ENCODE assay signal across 8 cellular contexts in genomic region chr20:49276895-49277785, GRCh38. TPM values are rescaled to one million over a fixed set of nuclear protein-coding genes. Genes with fewer than 3 reads are reported as not detected.
DNase-seq lines count a peak whose midpoint lies in the region; ATAC-seq and TF ChIP-seq lines count a peak whose summit lies in the region.

No MANE protein-coding gene starts in this region.

- H3K27ac ChIP-seq in fibroblast of lung (ENCODE audit: insufficient read depth, low read length) = peak overlapping the region; percentile 88
- no peak overlapping the region for H3K27ac ChIP-seq in neuronal stem cell (replicated peaks; ENCODE audit: low read length)

- H4K20me1 ChIP-seq in fibroblast of lung (ENCODE audit: control insufficient read depth, extremely low read depth, insufficient read depth, low read length) = peaks cover 9% of the 10 kb centered on the region

- peaks cover 77% of the 10 kb centered on the region for H3K79me2 ChIP-seq in fibroblast of lung (ENCODE audit: control insufficient read depth, insufficient read depth, low read length)

- H2AFZ ChIP-seq in fibroblast of lung (ENCODE audit: low read length) (no peak overlapping the region), neuronal stem cell (ENCODE audit: low read length) (peak overlapping the region; percentile 98)

- H3K9ac ChIP-seq in fibroblast of lung (ENCODE audit: insufficient read depth, low read length) = peak overlapping the region; percentile 81
- H3K9ac ChIP-seq in neuronal stem cell (ENCODE audit: low read depth, low read length, poor library complexity) = peak overlapping the region; percentile 94

- peak overlapping the region; percentile 44 for H2BK15ac ChIP-seq in neuronal stem cell (ENCODE audit: low read length)

- H2BK12ac ChIP-seq in neuronal stem cell (ENCODE audit: low read length) = no peak overlapping the region

- peak overlapping the region; percentile 66 for H3K14ac ChIP-seq in neuronal stem cell (ENCODE audit: low read length)

- peak overlapping the region; percentile 90 for H3K18ac ChIP-seq in neuronal stem cell (ENCODE audit: low read length)

- no peak overlapping the region for H4K91ac ChIP-seq in neuronal stem cell (ENCODE audit: low read depth, low read length, poor library complexity)

- H3K4me2 ChIP-seq in fibroblast of lung (ENCODE audit: extremely low read depth, insufficient read depth, low read length) = peak overlapping the region; percentile 92
- H3K4me2 ChIP-seq in neuronal stem cell (ENCODE audit: insufficient read depth, low read length, poor library complexity, severe bottlenecking) = peak overlapping the region; percentile 88

- H2BK120ac ChIP-seq in neuronal stem cell (ENCODE audit: low read depth, low read length) = no peak overlapping the region

- H3K27me3 ChIP-seq in fibroblast of lung (ENCODE audit: control insufficient read depth, insufficient read depth, low read length) (no peaks in the 10 kb centered on the region), neuronal stem cell (ENCODE audit: control insufficient read depth in 3 of 3, insufficient read depth in 3 of 3, low read depth in 1 of 3, low read length in 3 of 3) (no peaks in the 10 kb centered on the region)

- peaks cover 3% of the 10 kb centered on the region for H3K4me1 ChIP-seq in fibroblast of lung (ENCODE audit: control insufficient read depth, extremely low read depth, insufficient read depth, low read length)
- peaks cover 0 to 3% of the 10 kb centered on the region in 2 donors for H3K4me1 ChIP-seq in neuronal stem cell (ENCODE audit: control insufficient read depth in 2 of 2, insufficient read depth in 1 of 2, low read depth in 1 of 2, low read length in 2 of 2)

- H2AK5ac ChIP-seq in neuronal stem cell (ENCODE audit: low read depth, low read length) = no peak overlapping the region

- peak overlapping the region; percentile 75 for H3K23ac ChIP-seq in neuronal stem cell (ENCODE audit: low read depth, low read length, poor library complexity)

- no peak for TF ChIP-seq CTCF in AG10803 (conservative IDR thresholded peaks at IDR 0.05; ENCODE audit: low read length)
- no peak for TF ChIP-seq CTCF in fibroblast of lung (conservative IDR thresholded peaks at IDR 0.05 in 1 of 2, IDR thresholded peaks at IDR 0.05 in 1 of 2; ENCODE audit: low read depth in 1 of 2, low read length in 2 of 2)

- H4K8ac ChIP-seq in neuronal stem cell (ENCODE audit: low read depth, low read length) = no peak overlapping the region

- H2BK5ac ChIP-seq in neuronal stem cell (ENCODE audit: low read length) = peak overlapping the region; percentile 87

- H3K36me3 ChIP-seq in fibroblast of lung (ENCODE audit: control insufficient read depth, insufficient read depth, low read length) (peaks cover 23% of the 10 kb centered on the region), neuronal stem cell (replicated peaks in 1 of 2; ENCODE audit: control insufficient read depth in 2 of 2, insufficient read depth in 2 of 2, low read length in 2 of 2) (peaks cover 25 to 77% of the 10 kb centered on the region in 2 donors)

- no peak overlapping the region for H3K4ac ChIP-seq in neuronal stem cell (ENCODE audit: low read length)

- no CpG with 5 or more reads among the region's 32 CpGs for WGBS in neuronal stem cell (ENCODE audit: extremely low coverage in 2 of 2, insufficient read length in 2 of 2, insufficient replicate concordance in 1 of 2), 2 donors

- H3K79me1 ChIP-seq in neuronal stem cell (ENCODE audit: low read depth, low read length) = peaks cover 8% of the 10 kb centered on the region

- H3K4me3 ChIP-seq in AG10803 (ENCODE audit: low read length) = peak overlapping the region; percentile 76
- peak overlapping the region; percentile 99 for H3K4me3 ChIP-seq in Jurkat, Clone E6-1 (ENCODE audit: low read length)
- peak overlapping the region; percentile 64 to 100 (median 84) for H3K4me3 ChIP-seq in fibroblast of lung (replicated peaks in 1 of 4; ENCODE audit: control extremely low read depth in 1 of 4, insufficient read depth in 1 of 4, low read depth in 3 of 4, low read length in 4 of 4)
- H3K4me3 ChIP-seq in neuronal stem cell (ENCODE audit: low read length in 2 of 2) = peak overlapping the region; percentile 76 to 84

- DNase-seq in AG10803 (ENCODE audit: low read depth) = no peak
- no peak for DNase-seq in Jurkat, Clone E6-1 (ENCODE audit: low read depth, low spot score)
- peak; percentile 23 for DNase-seq in activated T-cell treated with anti-CD3 and anti-CD28 coated beads for 1 hour (ENCODE audit: low read depth)
- no peak for DNase-seq in fibroblast of lung (ENCODE audit: low read depth in 2 of 2)
- DNase-seq in neuronal stem cell (ENCODE audit: low spot score) = no peak
- peak; percentile 65 for DNase-seq in ureter (ENCODE audit: low spot score)

- H3K9me3 ChIP-seq in fibroblast of lung (ENCODE audit: control insufficient read depth, insufficient read depth, low read depth, low read length) (peaks cover 9% of the 10 kb centered on the region), neuronal stem cell (replicated peaks in 1 of 2; ENCODE audit: control insufficient read depth in 2 of 2, insufficient read depth in 1 of 2, low read depth in 1 of 2, low read length in 2 of 2) (peaks cover 22 to 47% of the 10 kb centered on the region in 2 donors)

- ATAC-seq in HG02642 (IDR thresholded peaks at IDR 0.05; ENCODE audit: poor library complexity, unreplicated experiment) (no peak), GM19395 (IDR thresholded peaks at IDR 0.05; ENCODE audit: unreplicated experiment) (no peak)

RNA-seq across cellular contexts. Expression of gene ZNFX1, which starts 0.7 kb away (rescaled TPM):
- polyA plus RNA-seq in Jurkat, Clone E6-1 (2012; ENCODE audit: insufficient read depth, insufficient read length) = 12.4 TPM
- total RNA-seq in fibroblast of lung = 29.5 and 46.2 TPM in 2 replicates
- polyA plus RNA-seq in fibroblast of lung = 13.7 and 13.9 TPM in 2 replicates
- polyA plus RNA-seq in fibroblast of lung (2012) = 27.4 and 33.1 TPM in 2 replicates
- 99.6 and 104 TPM in 2 replicates for polyA minus RNA-seq in fibroblast of lung (ENCODE audit: low replicate concordance)
- polyA plus RNA-seq in neuronal stem cell (2013, experiment 1 of 2) = 2.4 TPM
- polyA plus RNA-seq in neuronal stem cell (2013, experiment 2 of 2) = 2.2 TPM
- 46.2 TPM for total RNA-seq in ureter

RNA-seq across cellular contexts. Expression of gene DDX27, which starts 57.9 kb away (rescaled TPM):
- polyA plus RNA-seq in Jurkat, Clone E6-1 (2012; ENCODE audit: insufficient read depth, insufficient read length) = 73.8 TPM
- total RNA-seq in fibroblast of lung (32.5 and 35.7 TPM in 2 replicates), ureter (33.2 TPM)
- 24.7 and 30.1 TPM in 2 replicates for polyA plus RNA-seq in fibroblast of lung
- polyA plus RNA-seq in fibroblast of lung (2012) = 25.8 and 31.4 TPM in 2 replicates
- 39.9 and 41.4 TPM in 2 replicates for polyA minus RNA-seq in fibroblast of lung (ENCODE audit: low replicate concordance)
- 33.9 TPM for polyA plus RNA-seq in neuronal stem cell (2013, experiment 1 of 2)
- 33.5 TPM for polyA plus RNA-seq in neuronal stem cell (2013, experiment 2 of 2)

Comparison
In these comparisons a context has a peak if more than half of its experiments do, and no peak if none do; other contexts are left out.
1. DNase-seq: peak in activated T-cell treated with anti-CD3 and anti-CD28 coated beads for 1 hour (single experiment) and ureter (single experiment); none in AG10803 (single experiment), Jurkat, Clone E6-1 (single experiment), fibroblast of lung (0 of 2) and neuronal stem cell (single experiment).
2. Peak in every context shown above with its lines, with median percentiles within 50 percentile points of each other: H3K4me3 ChIP-seq.